In genomic region chr10:97633921-97634320, GRCh38 we compare ENCODE assay signal across 6 cellular contexts. TPM values are rescaled to one million over a fixed set of nuclear protein-coding genes. Genes with fewer than 3 reads are reported as not detected.
DNase-seq lines count a peak whose midpoint lies in the region; ATAC-seq and TF ChIP-seq lines count a peak whose summit lies in the region.

No MANE protein-coding gene starts in this region.

- H3K9me3 ChIP-seq in MG63, result no peaks in the 10 kb centered on the region
- H3K9me3 ChIP-seq in mucosa of descending colon, result no peaks in the 10 kb centered on the region

- no peak for TF ChIP-seq CTCF in mucosa of descending colon (IDR thresholded peaks at IDR 0.05)

- H3K4me3 ChIP-seq in MG63 (peak overlapping the region; percentile 55), mucosa of descending colon (peak overlapping the region; percentile 27)

- H3K36me3 ChIP-seq in MG63 (no peaks in the 10 kb centered on the region), mucosa of descending colon (ENCODE audit: low read depth) (no peaks in the 10 kb centered on the region)

- H3K27ac Mint-ChIP-seq in activated naive CD4-positive, alpha-beta T cell treated with anti-CD3 and anti-CD28 coated beads, Interleukin-2, amount 50 U/mL, for 72 hours, result peak overlapping the region; percentile 87 to 96

- peaks cover 6% of the 10 kb centered on the region in 2 donors for H3K36me3 Mint-ChIP-seq in activated naive CD4-positive, alpha-beta T cell treated with anti-CD3 and anti-CD28 coated beads, Interleukin-2, amount 50 U/mL, for 72 hours

- intact Hi-C loops in mucosa of descending colon (cut with DNase I, micrococcal nuclease), result no loop called here

- peak; percentile 24 for DNase-seq in MG63
- peak in 1 of 2 donors; percentile 14 for DNase-seq in activated naive CD4-positive, alpha-beta T cell treated with anti-CD3 and anti-CD28 coated beads, Interleukin-2, amount 50 U/mL, for 72 hours (ENCODE audit: low spot score in 2 of 2)
- DNase-seq in mucosa of descending colon, result peak in 1 of 3 donors; percentile 35
- no peak for DNase-seq in retina
- DNase-seq in NCI-H187 treated with DMSO at 0.1 percent for 48 hours (lab: John Stamatoyannopoulos, UW), result no peak

- H3K4me1 ChIP-seq in mucosa of descending colon (ENCODE audit: low read depth), result peaks cover 6% of the 10 kb centered on the region

- H3K27me3 ChIP-seq in MG63, result no peaks in the 10 kb centered on the region

- H3K9me3 Mint-ChIP-seq in activated naive CD4-positive, alpha-beta T cell treated with anti-CD3 and anti-CD28 coated beads, Interleukin-2, amount 50 U/mL, for 72 hours, result no peaks in the 10 kb centered on the region

- ATAC-seq in activated naive CD4-positive, alpha-beta T cell treated with anti-CD3 and anti-CD28 coated beads, Interleukin-2, amount 50 U/mL, for 72 hours, result peak; percentile 31 to 42
- ATAC-seq in mucosa of descending colon (peak; percentile 59), GM19324 (IDR thresholded peaks at IDR 0.05; ENCODE audit: low FRiP score, unreplicated experiment) (no peak)

RNA-seq across cellular contexts. Expression of gene MORN4, which starts 0.6 kb away (rescaled TPM):
- total RNA-seq in MG63 (2014; rRNA removed; shearing (Covaris generic); ENCODE audit: low replicate concordance), result 5.7 and 7.0 TPM in 2 replicates
- total RNA-seq in activated naive CD4-positive, alpha-beta T cell treated with anti-CD3 and anti-CD28 coated beads, Interleukin-2, amount 50 U/mL, for 72 hours, result 1 to 10 TPM; 1.1 to 6.0 TPM
- 1 to 10 TPM; 1.9 to 2.7 (median 2.6) TPM for total RNA-seq in mucosa of descending colon

RNA-seq across cellular contexts. Expression of gene PI4K2A, which starts 6.5 kb away (rescaled TPM):
- 25.8 and 28.1 TPM in 2 replicates for total RNA-seq in MG63 (2014; rRNA removed; shearing (Covaris generic); ENCODE audit: low replicate concordance)
- 10 to 100 TPM in 1 of 2 donors, 1 to 10 TPM in 1; 9.7 to 13.6 TPM for total RNA-seq in activated naive CD4-positive, alpha-beta T cell treated with anti-CD3 and anti-CD28 coated beads, Interleukin-2, amount 50 U/mL, for 72 hours
- total RNA-seq in mucosa of descending colon, result 10 to 100 TPM; 11.2 to 13.7 (median 11.7) TPM

RNA-seq across cellular contexts. Expression of gene C10orf62, which starts 44.4 kb away (rescaled TPM):
- total RNA-seq in MG63 (2014; rRNA removed; shearing (Covaris generic); ENCODE audit: low replicate concordance), result not detected in 2 replicates
- not detected for total RNA-seq in activated naive CD4-positive, alpha-beta T cell treated with anti-CD3 and anti-CD28 coated beads, Interleukin-2, amount 50 U/mL, for 72 hours
- total RNA-seq in mucosa of descending colon, result not detected

RNA-seq across cellular contexts. Expression of gene HOGA1, which starts 49.7 kb away (rescaled TPM):
- 5.0 and 6.7 TPM in 2 replicates for total RNA-seq in MG63 (2014; rRNA removed; shearing (Covaris generic); ENCODE audit: low replicate concordance)
- not detected for total RNA-seq in activated naive CD4-positive, alpha-beta T cell treated with anti-CD3 and anti-CD28 coated beads, Interleukin-2, amount 50 U/mL, for 72 hours
- under 1 TPM in 2 of 3 donors, not detected in 1; 0.29 to 0.47 TPM for total RNA-seq in mucosa of descending colon

RNA-seq across cellular contexts. Expression of gene AVPI1, which starts 53.1 kb away (rescaled TPM):
- total RNA-seq in MG63 (2014; rRNA removed; shearing (Covaris generic); ENCODE audit: low replicate concordance), result 14.2 and 20.0 TPM in 2 replicates
- 1 to 10 TPM; 2.2 to 2.8 TPM for total RNA-seq in activated naive CD4-positive, alpha-beta T cell treated with anti-CD3 and anti-CD28 coated beads, Interleukin-2, amount 50 U/mL, for 72 hours
- total RNA-seq in mucosa of descending colon, result 10 to 100 TPM; 23.7 to 34.1 (median 31.4) TPM
